8 cellular contexts compared by ENCODE assay signal in the genomic region with DNA sequence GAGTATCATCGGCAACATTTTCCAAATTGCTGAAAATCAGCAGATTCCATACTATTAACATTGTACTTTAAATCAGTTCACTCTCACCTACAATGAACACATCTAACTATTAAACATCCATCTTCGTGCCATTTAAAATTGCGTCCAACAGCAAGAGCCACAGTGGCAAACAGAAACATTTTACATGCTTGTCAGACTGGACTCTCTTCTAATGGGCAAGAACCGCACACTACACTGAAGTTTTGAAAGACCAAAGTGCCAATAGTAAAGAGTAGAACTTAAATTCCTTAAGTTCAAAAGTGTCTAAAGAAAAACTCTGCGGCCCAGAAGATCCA. TPM values are rescaled to one million over a fixed set of nuclear protein-coding genes. Genes with fewer than 3 reads are reported as not detected.
A peak's percentile ranks its signal among the peaks of the same experiment; 100 is the strongest.
DNase-seq lines count a peak whose midpoint lies in the region; FAIRE-seq and TF ChIP-seq lines count a peak whose summit lies in the region.

No MANE protein-coding gene starts in this region.

- peaks cover 66 to 77% of the 10 kb centered on the region in 2 donors for H3K36me3 Mint-ChIP-seq in CD14-positive monocyte

- peak overlapping the region; percentile 98 for H3K4me3 Mint-ChIP-seq in CD14-positive monocyte

- TF ChIP-seq CTCF in CD14-positive monocyte (IDR thresholded peaks at IDR 0.05) (no peak), OCI-LY7 (conservative IDR thresholded peaks at IDR 0.05; ENCODE audit: low read length) (no peak), epithelial cell of esophagus (IDR thresholded peaks at IDR 0.05; ENCODE audit: insufficient read depth, low read depth, low read length, missing control alignments) (no peak), neutrophil (IDR thresholded peaks at IDR 0.05) (no peak)

- POLR2A ChIA-PET in OCI-LY7 (lab: Charles Lee), result interaction anchor here (6.3 kb wide), 1 partner anchor 12 kb away, joined by 64 read pairs; a partner anchor contains a TSS

- no peak for TF ChIP-seq POLR2A in H54 (IDR thresholded peaks at IDR 0.05; ENCODE audit: low read depth, low read length)

- peak overlapping the region; percentile 85 for H3K4me2 ChIP-seq in OCI-LY7 (ENCODE audit: low read length)

- H3K4me1 ChIP-seq in OCI-LY7 (ENCODE audit: insufficient read depth, low read length, poor library complexity, severe bottlenecking) (peaks cover 42% of the 10 kb centered on the region), neutrophil (ENCODE audit: control insufficient read depth in 1 of 2, insufficient read depth in 1 of 2, low read depth in 1 of 2, low read length in 1 of 2) (peaks cover 43 to 45% of the 10 kb centered on the region in 2 experiments)

- peaks cover 44% of the 10 kb centered on the region for H3K4me1 Mint-ChIP-seq in CD14-positive monocyte

- intact Hi-C loops in CD14-positive monocyte (cut with micrococcal nuclease), result no loop called here
- intact Hi-C loops in OCI-LY7 (cut with micrococcal nuclease; ENCODE audit: unreplicated experiment), result loop anchor here (5.0 kb wide), 1 partner anchor 278 kb away; a partner anchor contains a TSS

- H3K9me3 Mint-ChIP-seq in CD14-positive monocyte, result peaks cover 0 to 8% (median 0%) of the 10 kb centered on the region in 7 donors

- H3K36me3 ChIP-seq in OCI-LY7 (ENCODE audit: insufficient read depth, low read length) (peaks cover 92% of the 10 kb centered on the region), neutrophil (peaks cover 73% of the 10 kb centered on the region)

- H3K27ac Mint-ChIP-seq in CD14-positive monocyte, result peak overlapping the region; percentile 87 to 95 (median 92)

- H3K79me2 ChIP-seq in OCI-LY7 (ENCODE audit: insufficient read depth, low read depth, low read length), result peaks cover 72% of the 10 kb centered on the region

- FAIRE-seq in H54 (lab: Jason Lieb, UNC), result no peak

- H3K4me3 ChIP-seq in OCI-LY7 (ENCODE audit: low read depth, low read length, poor library complexity, severe bottlenecking), result peak overlapping the region; percentile 85
- peak overlapping the region; percentile 95 for H3K4me3 ChIP-seq in epithelial cell of esophagus (ENCODE audit: low read length)
- peak overlapping the region; percentile 87 to 93 for H3K4me3 ChIP-seq in neutrophil (ENCODE audit: low read depth in 1 of 2, low read length in 1 of 2)

- H3K9me2 ChIP-seq in OCI-LY7 (ENCODE audit: insufficient read depth, low read length), result no peaks in the 10 kb centered on the region

- BruUV-seq in OCI-LY7 (replicated peaks; lab: Mats Ljungman, UMichigan), result TSS peak; percentile 65

- peaks cover 51% of the 10 kb centered on the region for H4K20me1 ChIP-seq in OCI-LY7 (ENCODE audit: insufficient read depth, low read length)

- H3K9me3 ChIP-seq in OCI-LY7 (ENCODE audit: low read length), result no peaks in the 10 kb centered on the region
- H3K9me3 ChIP-seq in neutrophil, result no peaks in the 10 kb centered on the region

- no peak overlapping the region for H2AFZ ChIP-seq in OCI-LY7 (ENCODE audit: low read length)

- CTCF ChIA-PET in OCI-LY7 (lab: Charles Lee; ENCODE audit: unreplicated experiment), result no interaction called here

- no peaks in the 10 kb centered on the region for H3K27me3 Mint-ChIP-seq in CD14-positive monocyte (ENCODE audit: low read depth in 3 of 3)

- H3K27ac ChIP-seq in OCI-LY7 (ENCODE audit: low read depth, low read length, poor library complexity, severe bottlenecking), result peak overlapping the region; percentile 64
- peak overlapping the region; percentile 78 for H3K27ac ChIP-seq in neutrophil

- no peak for DNase-seq in CD14-positive monocyte (ENCODE audit: low spot score)
- DNase-seq in OCI-LY7 (ENCODE audit: low spot score), result no peak
- no peak for DNase-seq in epithelial cell of esophagus (ENCODE audit: low read depth)
- DNase-seq in H54 (ENCODE audit: insufficient read length, low spot score), result no peak
- no peak for DNase-seq in NCI-H510A (lab: John Stamatoyannopoulos, UW)
- no peak for DNase-seq in NOMO-1 treated with DMSO at 0.1 percent for 48 hours (lab: John Stamatoyannopoulos, UW; ENCODE audit: unreplicated experiment)
- no peak for DNase-seq in NCI-H2029 (lab: John Stamatoyannopoulos, UW)

- no peaks in the 10 kb centered on the region for H3K27me3 ChIP-seq in neutrophil

RNA-seq across cellular contexts. Expression of a gene that starts 0.7 kb away (rescaled TPM):
- 1,000 to 10,000 TPM; 1,209 to 1,397 TPM for polyA plus RNA-seq in CD14-positive monocyte
- 2,355 and 2,645 TPM in 2 replicates for total RNA-seq in OCI-LY7 (2014; rRNA removed; shearing (Covaris generic))
- total RNA-seq in OCI-LY7 (2022), result 1,902 and 2,030 TPM in 2 replicates

RNA-seq across cellular contexts. Expression of a gene that starts 11.9 kb away (rescaled TPM):
- 100 to 1,000 TPM; 142 to 158 TPM for polyA plus RNA-seq in CD14-positive monocyte
- total RNA-seq in OCI-LY7 (2014; rRNA removed; shearing (Covaris generic)), result 322 and 349 TPM in 2 replicates
- 224 and 233 TPM in 2 replicates for total RNA-seq in OCI-LY7 (2022)
